ENCODE assay signal across 20 cellular contexts in the genomic region with DNA sequence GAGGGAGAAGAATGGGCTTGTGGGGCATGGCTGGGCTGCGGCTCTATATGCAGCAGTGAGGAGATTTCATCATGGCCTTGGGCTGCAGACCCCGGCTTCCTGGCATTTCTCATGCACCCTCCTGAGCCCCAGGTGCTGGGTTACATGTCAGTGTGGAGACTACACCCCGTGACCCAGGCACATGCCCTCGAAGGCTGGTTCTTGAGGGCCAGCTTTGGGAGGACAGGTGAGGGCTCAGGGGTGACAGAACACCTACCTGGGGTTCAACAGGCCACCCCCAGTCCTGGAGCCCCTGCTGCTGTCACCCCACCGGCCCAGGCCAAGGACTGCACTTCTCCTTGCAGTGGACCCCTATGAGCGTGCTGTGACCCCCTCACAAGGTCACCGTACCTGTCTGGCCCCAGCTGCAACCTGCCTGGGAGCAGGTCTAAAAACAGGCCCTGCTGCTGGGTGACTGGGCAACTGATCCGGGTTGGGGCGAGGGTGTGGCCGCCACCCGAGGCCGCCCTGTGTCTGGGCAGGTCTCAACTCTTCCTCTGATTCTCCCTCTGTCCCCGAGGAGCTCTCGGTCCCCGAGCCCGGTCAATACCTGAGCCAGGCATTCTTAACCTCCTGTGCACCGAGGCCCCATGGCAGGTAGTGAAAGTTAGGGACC.
DNase-seq lines count a peak whose midpoint lies in the region; ATAC-seq and TF ChIP-seq lines count a peak whose summit lies in the region.
"Had no signal": no experiment of that assay in that cellular context is flagged by ENCODE, and none has a peak within 500 bp of the region (broad histone marks: within the 10 kb centered on the region; RNA-seq: fewer than 3 reads in every experiment).

No MANE protein-coding gene starts in this region.

- no peak for TF ChIP-seq POLR2A in testis (IDR thresholded peaks at IDR 0.05)
- no peak for TF ChIP-seq POLR2A in esophagus muscularis mucosa (IDR thresholded peaks at IDR 0.05; ENCODE audit: low read depth)

- H3K27me3 ChIP-seq in testis (no peaks in the 10 kb centered on the region), esophagus muscularis mucosa (no peaks in the 10 kb centered on the region)

- H3K27ac ChIP-seq in testis = no peak overlapping the region
- H3K27ac ChIP-seq in esophagus muscularis mucosa (replicated peaks in 1 of 4) = no peak overlapping the region
- H3K27ac ChIP-seq: epithelial cell of prostate, parathyroid adenoma had no signal

- no peaks in the 10 kb centered on the region for H3K27me3 Mint-ChIP-seq in chondrocyte (ENCODE audit: low read depth)
- H3K27me3 Mint-ChIP-seq in natural killer cell treated with Interleukin-12 subunit alpha and Interleukin-12 subunit beta and Interleukin-15 and Interleukin-18, amount 100 ng/mL, for 72 hours = peaks cover 11 to 13% of the 10 kb centered on the region in 2 donors

- DNase-seq in activated naive CD4-positive, alpha-beta T cell treated with Interleukin-2 at 50 U/mL for 16 hours = peak; percentile 0
- DNase-seq in activated naive CD4-positive, alpha-beta T cell treated with anti-CD3 and anti-CD28 coated beads, Interleukin-2, amount 50 U/mL, for 16 hours = no peak
- DNase-seq in chondrocyte (ENCODE audit: low spot score) (peak; percentile 82), testis (peak; percentile 11), esophagus muscularis mucosa (ENCODE audit: extremely low spot score) (no peak), retina (no peak), HuH-7.5 (ENCODE audit: low spot score) (no peak)
- DNase-seq in natural killer cell treated with Interleukin-12 subunit alpha and Interleukin-12 subunit beta and Interleukin-15 and Interleukin-18, amount 100 ng/mL, for 72 hours (ENCODE audit: low spot score) = peak; percentile 45
- DNase-seq: activated CD4-positive, alpha-beta T cell treated with anti-CD3 and anti-CD28 coated beads, Interleukin-2, amount 10 ng/mL, durations not matched to agents 7 days and 5 days; C1 segment of cervical spinal cord; foreskin melanocyte; GOT3; NCI-H1417 treated with DMSO at 0.1 percent for 48 hours; NCI-H69; SHP77; small intestine; stimulated activated CD4-positive, alpha-beta T cell treated with anti-CD3 and anti-CD28 coated beads, Interleukin-4, amount 100 ng/mL, for 24 hours had no signal

- H3K4me3 Mint-ChIP-seq in chondrocyte (ENCODE audit: unreplicated experiment) = no peak overlapping the region
- H3K4me3 Mint-ChIP-seq in natural killer cell treated with Interleukin-12 subunit alpha and Interleukin-12 subunit beta and Interleukin-15 and Interleukin-18, amount 100 ng/mL, for 72 hours = no peak overlapping the region
- H3K4me3 Mint-ChIP-seq: activated CD4-positive, alpha-beta T cell treated with anti-CD3 and anti-CD28 coated beads, Interleukin-2, amount 10 ng/mL, durations not matched to agents 7 days and 5 days had no signal

- H3K9me3 Mint-ChIP-seq in chondrocyte (ENCODE audit: low read depth) = peaks cover 3% of the 10 kb centered on the region
- H3K9me3 Mint-ChIP-seq in natural killer cell treated with Interleukin-12 subunit alpha and Interleukin-12 subunit beta and Interleukin-15 and Interleukin-18, amount 100 ng/mL, for 72 hours = no peaks in the 10 kb centered on the region
- H3K9me3 Mint-ChIP-seq: activated CD4-positive, alpha-beta T cell treated with anti-CD3 and anti-CD28 coated beads, Interleukin-2, amount 10 ng/mL, durations not matched to agents 7 days and 5 days; T-cell had no signal

- no peak for ATAC-seq in natural killer cell treated with Interleukin-12 subunit alpha and Interleukin-12 subunit beta and Interleukin-15 and Interleukin-18, amount 100 ng/mL, for 72 hours
- ATAC-seq: T-cell had no signal

- H3K27ac Mint-ChIP-seq in chondrocyte (ENCODE audit: unreplicated experiment) = no peak overlapping the region
- H3K27ac Mint-ChIP-seq in natural killer cell treated with Interleukin-12 subunit alpha and Interleukin-12 subunit beta and Interleukin-15 and Interleukin-18, amount 100 ng/mL, for 72 hours = no peak overlapping the region
- H3K27ac Mint-ChIP-seq: activated CD4-positive, alpha-beta T cell treated with anti-CD3 and anti-CD28 coated beads, Interleukin-2, amount 10 ng/mL, durations not matched to agents 7 days and 5 days; T-cell had no signal

- H3K4me1 ChIP-seq in testis = peaks cover 24% of the 10 kb centered on the region
- peaks cover 27 to 37% (median 30%) of the 10 kb centered on the region in 4 donors for H3K4me1 ChIP-seq in esophagus muscularis mucosa
- H3K4me1 ChIP-seq: parathyroid adenoma had no signal

- no peaks in the 10 kb centered on the region for H3K9me3 ChIP-seq in testis
- H3K9me3 ChIP-seq in esophagus muscularis mucosa = no peaks in the 10 kb centered on the region

- intact Hi-C loops in testis (cut with DNase I; ENCODE audit: low total_unique reads) = no loop called here
- intact Hi-C loops in esophagus muscularis mucosa (cut with DNase I) = no loop called here

- H3K36me3 Mint-ChIP-seq in chondrocyte (ENCODE audit: low read depth) = no peaks in the 10 kb centered on the region
- no peaks in the 10 kb centered on the region for H3K36me3 Mint-ChIP-seq in natural killer cell treated with Interleukin-12 subunit alpha and Interleukin-12 subunit beta and Interleukin-15 and Interleukin-18, amount 100 ng/mL, for 72 hours
- H3K36me3 Mint-ChIP-seq: T-cell had no signal

- H3K36me3 ChIP-seq in testis (ENCODE audit: low read depth, missing control alignments) (no peaks in the 10 kb centered on the region), esophagus muscularis mucosa (no peaks in the 10 kb centered on the region)

- H3K4me1 Mint-ChIP-seq in chondrocyte (ENCODE audit: low read depth) = peaks cover 37% of the 10 kb centered on the region
- H3K4me1 Mint-ChIP-seq in natural killer cell treated with Interleukin-12 subunit alpha and Interleukin-12 subunit beta and Interleukin-15 and Interleukin-18, amount 100 ng/mL, for 72 hours (ENCODE audit: low read depth in 2 of 2) = no peaks in the 10 kb centered on the region
- H3K4me1 Mint-ChIP-seq: activated CD4-positive, alpha-beta T cell treated with anti-CD3 and anti-CD28 coated beads, Interleukin-2, amount 10 ng/mL, durations not matched to agents 7 days and 5 days had no signal

- H3K4me3 ChIP-seq in testis = no peak overlapping the region
- no peak overlapping the region for H3K4me3 ChIP-seq in esophagus muscularis mucosa

- WGBS in testis, 2 donors = 94 to 98% methylated on average over 17 of the region's 17 CpGs
- WGBS in esophagus muscularis mucosa = 88% methylated on average over 8 of the region's 17 CpGs

- TF ChIP-seq EP300 in esophagus muscularis mucosa (IDR thresholded peaks at IDR 0.05) = no peak

- no peak for TF ChIP-seq CTCF in chondrocyte (IDR thresholded peaks at IDR 0.05)
- no peak for TF ChIP-seq CTCF in testis (IDR thresholded peaks at IDR 0.05)
- TF ChIP-seq CTCF in esophagus muscularis mucosa (IDR thresholded peaks at IDR 0.05) = no peak

Comparison
In these comparisons a context has a peak if more than half of its experiments do, and no peak if none do; other contexts are left out.
1. DNase-seq: peak in activated naive CD4-positive, alpha-beta T cell treated with Interleukin-2 at 50 U/mL for 16 hours (single experiment), chondrocyte (single experiment), natural killer cell treated with Interleukin-12 subunit alpha and Interleukin-12 subunit beta and Interleukin-15 and Interleukin-18, amount 100 ng/mL, for 72 hours (single experiment) and testis (single experiment); none in activated naive CD4-positive, alpha-beta T cell treated with anti-CD3 and anti-CD28 coated beads, Interleukin-2, amount 50 U/mL, for 16 hours (single experiment), esophagus muscularis mucosa (single experiment), retina (single experiment) and HuH-7.5 (single experiment).